8 cellular contexts compared by ENCODE assay signal in the genomic region with DNA sequence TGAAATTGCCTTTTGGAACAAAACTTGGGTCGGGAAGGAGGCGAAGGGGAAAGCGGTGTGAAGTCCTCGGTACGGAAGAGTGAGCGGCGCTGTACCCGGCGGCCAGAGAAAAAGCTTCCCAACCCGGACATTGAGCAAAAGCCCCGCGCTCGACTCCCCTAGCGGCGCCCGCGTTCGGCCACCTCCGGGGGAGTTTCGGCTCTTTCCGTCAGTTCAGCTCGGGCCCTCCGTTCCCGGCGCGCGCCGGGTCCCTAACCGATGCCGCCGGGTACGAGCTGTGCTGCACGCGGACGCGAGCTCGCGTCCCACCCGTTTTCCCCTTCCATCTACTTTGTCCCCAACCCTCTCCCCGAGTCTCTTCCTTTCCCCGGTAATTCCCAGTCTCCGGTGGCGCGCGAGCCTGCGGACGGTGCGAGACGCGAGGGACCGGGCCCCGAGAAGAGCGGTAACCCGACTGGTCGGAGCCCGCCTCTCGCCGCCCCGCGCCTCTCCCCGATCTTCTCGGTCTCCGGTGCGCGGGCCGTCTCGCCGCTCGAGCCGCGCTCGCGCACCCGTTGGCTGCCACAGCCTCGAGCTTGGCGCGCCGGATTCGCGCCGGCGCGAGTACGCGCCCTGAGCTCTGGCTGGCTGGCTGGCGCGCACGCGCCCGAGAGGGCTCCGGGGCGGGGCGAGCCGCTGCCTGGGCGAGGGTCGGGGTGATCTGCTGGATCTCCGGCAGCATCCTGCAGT. TPM values are rescaled to one million over a fixed set of nuclear protein-coding genes. Genes with fewer than 3 reads are reported as not detected.
A peak's percentile ranks its signal among the peaks of the same experiment; 100 is the strongest.
DNase-seq lines count a peak whose midpoint lies in the region; ATAC-seq and TF ChIP-seq lines count a peak whose summit lies in the region.

No MANE protein-coding gene starts in this region.

- H3K27ac ChIP-seq in right cardiac atrium (ENCODE audit: low read length): peak overlapping the region; percentile 91
- H3K27ac ChIP-seq in uterus: peak overlapping the region; percentile 96 to 99

- intact Hi-C loops in right cardiac atrium (cut with DNase I): no loop called here
- intact Hi-C loops in uterus (cut with DNase I; ENCODE audit: low total_unique reads): no loop called here

- H3K4me3 ChIP-seq in GM12875 (ENCODE audit: low read depth, low read length): peak overlapping the region; percentile 90
- H3K4me3 ChIP-seq in right cardiac atrium (ENCODE audit: low read length): peak overlapping the region; percentile 62
- peak overlapping the region; percentile 64 to 95 for H3K4me3 ChIP-seq in uterus

- peak overlapping the region; percentile 92 for H3K27ac Mint-ChIP-seq in T-helper 1 cell treated with Interleukin-12 subunit alpha and Interleukin-12 subunit beta and Interleukin-4 antibody, amounts not matched to agents 30 μg/mL and 1 μg/mL, for 36 hours

- no peaks in the 10 kb centered on the region for H3K27me3 Mint-ChIP-seq in T-helper 1 cell treated with Interleukin-12 subunit alpha and Interleukin-12 subunit beta and Interleukin-4 antibody, amounts not matched to agents 30 μg/mL and 1 μg/mL, for 36 hours (ENCODE audit: low read depth)

- under 1% methylated on average over 97 of the region's 97 CpGs for WGBS in right cardiac atrium

- TF ChIP-seq POLR2A in uterus (IDR thresholded peaks at IDR 0.05): peak; percentile 70 to 80

- H3K4me1 ChIP-seq in right cardiac atrium (ENCODE audit: control insufficient read depth, insufficient read depth, low read length) (no peaks in the 10 kb centered on the region), uterus (peaks cover 0 to 6% of the 10 kb centered on the region in 2 donors)

- no peaks in the 10 kb centered on the region for H3K9me3 ChIP-seq in right cardiac atrium (ENCODE audit: control insufficient read depth, low read length)
- H3K9me3 ChIP-seq in uterus: no peaks in the 10 kb centered on the region

- H3K27me3 ChIP-seq in right cardiac atrium (ENCODE audit: control insufficient read depth, insufficient read depth) (no peaks in the 10 kb centered on the region), uterus (no peaks in the 10 kb centered on the region)

- peak overlapping the region; percentile 81 for H3K4me3 Mint-ChIP-seq in T-helper 1 cell treated with Interleukin-12 subunit alpha and Interleukin-12 subunit beta and Interleukin-4 antibody, amounts not matched to agents 30 μg/mL and 1 μg/mL, for 36 hours

- ATAC-seq in HG02852 (IDR thresholded peaks at IDR 0.05; ENCODE audit: unreplicated experiment) (peak; percentile 66), right cardiac atrium (peak; percentile 96 to 98)

- peaks cover 3% of the 10 kb centered on the region for H3K36me3 Mint-ChIP-seq in T-helper 1 cell treated with Interleukin-12 subunit alpha and Interleukin-12 subunit beta and Interleukin-4 antibody, amounts not matched to agents 30 μg/mL and 1 μg/mL, for 36 hours (ENCODE audit: low read depth)

- H3K36me3 ChIP-seq in uterus: no peaks in the 10 kb centered on the region

- TF ChIP-seq CTCF in GM12875 (IDR thresholded peaks at IDR 0.05; ENCODE audit: borderline replicate concordance, insufficient read depth, low read depth, low read length) (peak; percentile 24; the same call in 1 of the 2 replicates), uterus (IDR thresholded peaks at IDR 0.05) (peak; percentile 28 to 49 (median 36))

- peaks cover 31% of the 10 kb centered on the region for H3K4me1 Mint-ChIP-seq in T-helper 1 cell treated with Interleukin-12 subunit alpha and Interleukin-12 subunit beta and Interleukin-4 antibody, amounts not matched to agents 30 μg/mL and 1 μg/mL, for 36 hours (ENCODE audit: low read depth)

- no peaks in the 10 kb centered on the region for H3K9me3 Mint-ChIP-seq in T-helper 1 cell treated with Interleukin-12 subunit alpha and Interleukin-12 subunit beta and Interleukin-4 antibody, amounts not matched to agents 30 μg/mL and 1 μg/mL, for 36 hours

- peak; percentile 92 for DNase-seq in NCI-H146 treated with DMSO at 0.1 percent for 48 hours (lab: John Stamatoyannopoulos, UW; ENCODE audit: unreplicated experiment)
- peak in 54 of 56 donors; percentile 27 to 88 (median 74) for DNase-seq in amygdala (lab: John Stamatoyannopoulos, UW)
- peak; percentile 90 to 96 (median 95) for DNase-seq in right cardiac atrium
- DNase-seq in putamen (ENCODE audit: low spot score): peak; percentile 83
- DNase-seq in uterus: peak; percentile 83 to 95

RNA-seq across cellular contexts. Expression of gene SPATS2, which starts 0.4 kb away (rescaled TPM):
- 10 to 100 TPM in 1 of 4 donors, 1 to 10 TPM in 3; 8.4 to 10.3 (median 9.1) TPM for total RNA-seq in right cardiac atrium
- 5.5 TPM for polyA plus RNA-seq in right cardiac atrium
- 10 to 100 TPM in 2 of 4 donors, 1 to 10 TPM in 2; 3.3 to 46.0 (median 16.0) TPM for total RNA-seq in uterus

RNA-seq across cellular contexts. Expression of gene DNAJC22, which starts 20.1 kb away (rescaled TPM):
- total RNA-seq in right cardiac atrium (under 1 TPM; 0.24 to 0.86 (median 0.44) TPM), uterus (1 to 10 TPM in 1 of 4 donors, not detected in 3; 4.5 TPM)
- 0.09 TPM for polyA plus RNA-seq in right cardiac atrium

RNA-seq across cellular contexts. Expression of gene C1QL4, which starts 29.8 kb away (rescaled TPM):
- total RNA-seq in right cardiac atrium: not detected
- not detected for polyA plus RNA-seq in right cardiac atrium
- total RNA-seq in uterus: 1 to 10 TPM in 1 of 4 donors, not detected in 3; 1.7 TPM

RNA-seq across cellular contexts. Expression of gene TROAP, which starts 43.8 kb away (rescaled TPM):
- total RNA-seq in right cardiac atrium (1 to 10 TPM in 1 of 4 donors, under 1 TPM in 2, not detected in 1; 0.65 to 1.7 (median 0.93) TPM), uterus (10 to 100 TPM in 1 of 4 donors, 1 to 10 TPM in 1, not detected in 2; 1.8 to 10.2 TPM)
- polyA plus RNA-seq in right cardiac atrium: 0.25 TPM

Comparison
In these comparisons a context has a peak if more than half of its experiments do, and no peak if none do; other contexts are left out.
1. Peak in every context shown above with its lines: DNase-seq, ATAC-seq, H3K4me3 ChIP-seq and H3K27ac ChIP-seq.